Comparison of ENCODE assay signal across 10 cellular contexts in genomic region chr16:65489531-65490023, GRCh38.
"Had no signal": no experiment of that assay in that cellular context is flagged by ENCODE, and none has a peak within 500 bp of the region (broad histone marks: within the 10 kb centered on the region; RNA-seq: fewer than 3 reads in every experiment).

No MANE protein-coding gene starts in this region.

- DNase-seq: activated effector memory CD4-positive, alpha-beta T cell treated with Interleukin-2 at 50 U/mL for 16 hours; amniotic stem cell; cerebellar nuclear complex; hypothalamus; mammary epithelial cell; natural killer cell; SW 1271 had no signal

- H3K27me3 ChIP-seq: gastroesophageal sphincter had no signal

- FAIRE-seq: endometrium, urothelium cell line had no signal

- H3K27ac ChIP-seq: gastroesophageal sphincter had no signal

- ATAC-seq: gastroesophageal sphincter, natural killer cell had no signal

- H3K36me3 ChIP-seq: gastroesophageal sphincter had no signal

- H3K9me3 ChIP-seq: gastroesophageal sphincter had no signal

- H3K4me3 ChIP-seq: gastroesophageal sphincter had no signal

- H3K4me1 ChIP-seq: gastroesophageal sphincter had no signal
